In genomic region chr11:130369141-130369691, GRCh38 we compare ENCODE assay signal across 1 cellular context.
TF ChIP-seq lines count a peak whose summit lies in the region.

No MANE protein-coding gene starts in this region.

TF ChIP-seq in GM23338, 12 proteins besides CTCF, POLR2A, EP300 and RAD21 (continued from another document):
- TF ChIP-seq ZNF462 (CRISPR knock-in tag; IDR thresholded peaks at IDR 0.05) = no peak
- TF ChIP-seq JUNB (IDR thresholded peaks at IDR 0.05; ENCODE audit: unreplicated experiment) = no peak
- TF ChIP-seq ZNF331 (CRISPR knock-in tag; IDR thresholded peaks at IDR 0.05; ENCODE audit: low read depth) = no peak
- TF ChIP-seq ZNF114 (CRISPR knock-in tag; IDR thresholded peaks at IDR 0.05) = no peak
- TF ChIP-seq CREB1 (CRISPR knock-in tag; IDR thresholded peaks at IDR 0.05; ENCODE audit: low read depth) = no peak
- no peak for TF ChIP-seq STAT1 (IDR thresholded peaks at IDR 0.05; ENCODE audit: unreplicated experiment)
- TF ChIP-seq NANOG (IDR thresholded peaks at IDR 0.05; ENCODE audit: borderline replicate concordance) = no peak
- no peak for TF ChIP-seq REST (IDR thresholded peaks at IDR 0.05; ENCODE audit: unreplicated experiment)
